1 cellular context compared by ENCODE assay signal in the genomic region with DNA sequence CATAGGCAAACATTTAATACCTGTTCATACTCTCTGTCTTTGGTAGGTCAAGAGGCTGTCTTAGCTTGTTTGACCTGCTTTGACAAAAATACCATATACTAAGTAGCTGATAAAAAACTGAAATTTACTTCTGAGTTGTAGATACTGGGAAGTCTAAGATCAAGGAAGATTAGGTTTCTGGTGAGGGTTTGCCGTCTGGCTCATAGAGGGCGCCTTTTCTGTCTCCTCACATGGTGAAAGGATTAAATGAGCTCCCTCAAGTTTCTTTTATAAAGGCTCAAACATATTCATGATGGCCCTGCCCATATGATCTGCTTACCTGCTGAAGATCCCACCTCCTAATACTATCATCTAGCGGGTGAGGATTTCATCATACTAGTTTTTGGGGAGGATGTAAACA.
TF ChIP-seq lines count a peak whose summit lies in the region.

No MANE protein-coding gene starts in this region.

TF ChIP-seq in K562, 482 proteins besides CTCF, POLR2A, EP300 and RAD21:
- TF ChIP-seq, protein P1, sequence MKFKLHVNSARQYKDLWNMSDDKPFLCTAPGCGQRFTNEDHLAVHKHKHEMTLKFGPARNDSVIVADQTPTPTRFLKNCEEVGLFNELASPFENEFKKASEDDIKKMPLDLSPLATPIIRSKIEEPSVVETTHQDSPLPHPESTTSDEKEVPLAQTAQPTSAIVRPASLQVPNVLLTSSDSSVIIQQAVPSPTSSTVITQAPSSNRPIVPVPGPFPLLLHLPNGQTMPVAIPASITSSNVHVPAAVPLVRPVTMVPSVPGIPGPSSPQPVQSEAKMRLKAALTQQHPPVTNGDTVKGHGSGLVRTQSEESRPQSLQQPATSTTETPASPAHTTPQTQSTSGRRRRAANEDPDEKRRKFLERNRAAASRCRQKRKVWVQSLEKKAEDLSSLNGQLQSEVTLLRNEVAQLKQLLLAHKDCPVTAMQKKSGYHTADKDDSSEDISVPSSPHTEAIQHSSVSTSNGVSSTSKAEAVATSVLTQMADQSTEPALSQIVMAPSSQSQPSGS (CRISPR knock-in tag; IDR thresholded peaks at IDR 0.05): no peak
- TF ChIP-seq MYNN (IDR thresholded peaks at IDR 0.05) (no peak), MYNN (CRISPR knock-in tag; IDR thresholded peaks at IDR 0.05) (no peak), ARHGAP35 (IDR thresholded peaks at IDR 0.05; ENCODE audit: partially characterized antibody) (no peak), NBN (IDR thresholded peaks at IDR 0.05; ENCODE audit: low read depth) (no peak), XRCC3 (IDR thresholded peaks at IDR 0.05) (no peak), SIN3A (IDR thresholded peaks at IDR 0.05; ENCODE audit: borderline replicate concordance in 2 of 2, control insufficient read depth in 1 of 2, low read depth in 2 of 2, low read length in 2 of 2) (no peak), NCOA2 (IDR thresholded peaks at IDR 0.05; ENCODE audit: partially characterized antibody in 2 of 2) (no peak), ZNF217 (CRISPR knock-in tag; IDR thresholded peaks at IDR 0.05) (no peak), ZNF444 (CRISPR knock-in tag; IDR thresholded peaks at IDR 0.05) (no peak)
- TF ChIP-seq, protein P2, sequence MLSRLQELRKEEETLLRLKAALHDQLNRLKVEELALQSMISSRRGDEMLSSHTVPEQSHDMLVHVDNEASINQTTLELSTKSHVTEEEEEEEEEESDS (CRISPR knock-in tag; IDR thresholded peaks at IDR 0.05): no peak
- TF ChIP-seq, protein P3, sequence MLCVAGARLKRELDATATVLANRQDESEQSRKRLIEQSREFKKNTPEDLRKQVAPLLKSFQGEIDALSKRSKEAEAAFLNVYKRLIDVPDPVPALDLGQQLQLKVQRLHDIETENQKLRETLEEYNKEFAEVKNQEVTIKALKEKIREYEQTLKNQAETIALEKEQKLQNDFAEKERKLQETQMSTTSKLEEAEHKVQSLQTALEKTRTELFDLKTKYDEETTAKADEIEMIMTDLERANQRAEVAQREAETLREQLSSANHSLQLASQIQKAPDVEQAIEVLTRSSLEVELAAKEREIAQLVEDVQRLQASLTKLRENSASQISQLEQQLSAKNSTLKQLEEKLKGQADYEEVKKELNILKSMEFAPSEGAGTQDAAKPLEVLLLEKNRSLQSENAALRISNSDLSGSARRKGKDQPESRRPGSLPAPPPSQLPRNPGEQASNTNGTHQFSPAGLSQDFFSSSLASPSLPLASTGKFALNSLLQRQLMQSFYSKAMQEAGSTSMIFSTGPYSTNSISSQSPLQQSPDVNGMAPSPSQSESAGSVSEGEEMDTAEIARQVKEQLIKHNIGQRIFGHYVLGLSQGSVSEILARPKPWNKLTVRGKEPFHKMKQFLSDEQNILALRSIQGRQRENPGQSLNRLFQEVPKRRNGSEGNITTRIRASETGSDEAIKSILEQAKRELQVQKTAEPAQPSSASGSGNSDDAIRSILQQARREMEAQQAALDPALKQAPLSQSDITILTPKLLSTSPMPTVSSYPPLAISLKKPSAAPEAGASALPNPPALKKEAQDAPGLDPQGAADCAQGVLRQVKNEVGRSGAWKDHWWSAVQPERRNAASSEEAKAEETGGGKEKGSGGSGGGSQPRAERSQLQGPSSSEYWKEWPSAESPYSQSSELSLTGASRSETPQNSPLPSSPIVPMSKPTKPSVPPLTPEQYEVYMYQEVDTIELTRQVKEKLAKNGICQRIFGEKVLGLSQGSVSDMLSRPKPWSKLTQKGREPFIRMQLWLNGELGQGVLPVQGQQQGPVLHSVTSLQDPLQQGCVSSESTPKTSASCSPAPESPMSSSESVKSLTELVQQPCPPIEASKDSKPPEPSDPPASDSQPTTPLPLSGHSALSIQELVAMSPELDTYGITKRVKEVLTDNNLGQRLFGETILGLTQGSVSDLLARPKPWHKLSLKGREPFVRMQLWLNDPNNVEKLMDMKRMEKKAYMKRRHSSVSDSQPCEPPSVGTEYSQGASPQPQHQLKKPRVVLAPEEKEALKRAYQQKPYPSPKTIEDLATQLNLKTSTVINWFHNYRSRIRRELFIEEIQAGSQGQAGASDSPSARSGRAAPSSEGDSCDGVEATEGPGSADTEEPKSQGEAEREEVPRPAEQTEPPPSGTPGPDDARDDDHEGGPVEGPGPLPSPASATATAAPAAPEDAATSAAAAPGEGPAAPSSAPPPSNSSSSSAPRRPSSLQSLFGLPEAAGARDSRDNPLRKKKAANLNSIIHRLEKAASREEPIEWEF (CRISPR knock-in tag; IDR thresholded peaks at IDR 0.05): no peak
- TF ChIP-seq, protein P4, sequence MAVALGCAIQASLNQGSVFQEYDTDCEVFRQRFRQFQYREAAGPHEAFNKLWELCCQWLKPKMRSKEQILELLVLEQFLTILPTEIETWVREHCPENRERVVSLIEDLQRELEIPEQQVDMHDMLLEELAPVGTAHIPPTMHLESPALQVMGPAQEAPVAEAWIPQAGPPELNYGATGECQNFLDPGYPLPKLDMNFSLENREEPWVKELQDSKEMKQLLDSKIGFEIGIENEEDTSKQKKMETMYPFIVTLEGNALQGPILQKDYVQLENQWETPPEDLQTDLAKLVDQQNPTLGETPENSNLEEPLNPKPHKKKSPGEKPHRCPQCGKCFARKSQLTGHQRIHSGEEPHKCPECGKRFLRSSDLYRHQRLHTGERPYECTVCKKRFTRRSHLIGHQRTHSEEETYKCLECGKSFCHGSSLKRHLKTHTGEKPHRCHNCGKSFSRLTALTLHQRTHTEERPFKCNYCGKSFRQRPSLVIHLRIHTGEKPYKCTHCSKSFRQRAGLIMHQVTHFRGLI (CRISPR knock-in tag; IDR thresholded peaks at IDR 0.05): no peak
